ENCODE assay signal across 19 cellular contexts in genomic region chr19:35519291-35519690, GRCh38. TPM values are rescaled to one million over a fixed set of nuclear protein-coding genes. Genes with fewer than 3 reads are reported as not detected.
DNase-seq lines count a peak whose midpoint lies in the region; ATAC-seq and TF ChIP-seq lines count a peak whose summit lies in the region.
"Had no signal": no experiment of that assay in that cellular context is flagged by ENCODE, and none has a peak within 500 bp of the region (broad histone marks: within the 10 kb centered on the region; RNA-seq: fewer than 3 reads in every experiment).

No MANE protein-coding gene starts in this region.

- H3K27me3 Mint-ChIP-seq in GM23338 (ENCODE audit: insufficient read depth, low read depth, poor library complexity) (peaks cover 14% of the 10 kb centered on the region), T-helper 17 cell (peaks cover 48% of the 10 kb centered on the region)

- H3K4me1 ChIP-seq in GM23338 (ENCODE audit: insufficient read depth): peaks cover 21% of the 10 kb centered on the region
- H3K4me1 ChIP-seq in uterus: no peaks in the 10 kb centered on the region

- no peaks in the 10 kb centered on the region for H3K27me3 ChIP-seq in GM23338 (ENCODE audit: insufficient read depth)
- H3K27me3 ChIP-seq in uterus: no peaks in the 10 kb centered on the region
- H3K27me3 ChIP-seq: SJSA1 had no signal

- H3K36me3 ChIP-seq in GM23338 (ENCODE audit: insufficient read depth) (no peaks in the 10 kb centered on the region), uterus (no peaks in the 10 kb centered on the region)
- H3K36me3 ChIP-seq: SJSA1 had no signal

- H3K27ac ChIP-seq in GM23338 (ENCODE audit: low read depth) (no peak overlapping the region), uterus (no peak overlapping the region)

- TF ChIP-seq CTCF in GM23338 (conservative IDR thresholded peaks at IDR 0.05; ENCODE audit: low read depth in 2 of 2) (no peak), foreskin fibroblast (IDR thresholded peaks at IDR 0.05; ENCODE audit: low read depth, low read length) (no peak), uterus (IDR thresholded peaks at IDR 0.05) (no peak)

- peak; percentile 65 for DNase-seq in A172 (ENCODE audit: low spot score)
- DNase-seq in GM23338 (ENCODE audit: low spot score): no peak
- no peak for DNase-seq in T-helper 17 cell
- peak; percentile 53 to 81 for DNase-seq in foreskin fibroblast
- DNase-seq in uterus: no peak
- DNase-seq in GOT3 (lab: John Stamatoyannopoulos, UW): no peak
- DNase-seq in activated CD4-positive, alpha-beta T cell treated with anti-CD3 and anti-CD28 coated beads, Interleukin-2, amount 50 U/mL, for 4 hours: no peak
- DNase-seq: activated CD4-positive, alpha-beta memory T cell treated with anti-CD3 and anti-CD28 coated beads for 36 hours; aorta; NCI-H1105; NCI-H2171 had no signal

- H3K4me2 ChIP-seq in GM23338: no peak overlapping the region

- peaks cover 30% of the 10 kb centered on the region for H3K4me1 Mint-ChIP-seq in GM23338
- H3K4me1 Mint-ChIP-seq in T-helper 17 cell: peaks cover 6% of the 10 kb centered on the region
- H3K4me1 Mint-ChIP-seq: IgD-negative memory B cell had no signal

- no peak overlapping the region for H2AFZ ChIP-seq in GM23338

- no peaks in the 10 kb centered on the region for H4K20me1 ChIP-seq in GM23338 (replicated peaks; ENCODE audit: insufficient read depth)

- H3K9me2 ChIP-seq in GM23338 (ENCODE audit: insufficient read depth): no peaks in the 10 kb centered on the region

- no peaks in the 10 kb centered on the region for H3K36me3 Mint-ChIP-seq in GM23338 (ENCODE audit: low read depth)
- peaks cover 5% of the 10 kb centered on the region for H3K36me3 Mint-ChIP-seq in T-helper 17 cell (ENCODE audit: low read depth)
- H3K36me3 Mint-ChIP-seq: activated CD4-positive, alpha-beta memory T cell treated with anti-CD3 and anti-CD28 coated beads for 36 hours; natural killer cell treated with Interleukin-12 subunit alpha and Interleukin-12 subunit beta and Interleukin-15 and Interleukin-18, amount 100 ng/mL, for 72 hours had no signal

- H3K4me3 ChIP-seq in GM23338 (no peak overlapping the region), foreskin fibroblast (ENCODE audit: low read depth in 1 of 2, low read length in 2 of 2) (no peak overlapping the region), uterus (no peak overlapping the region)
- H3K4me3 ChIP-seq: lung, SJSA1 had no signal

- peak; percentile 10; the same call in 2 of the 3 replicates for ATAC-seq in GM23338
- ATAC-seq in T-helper 17 cell: no peak
- no peak for ATAC-seq in HG02840 (IDR thresholded peaks at IDR 0.05; ENCODE audit: low FRiP score, unreplicated experiment)
- ATAC-seq: natural killer cell treated with Interleukin-12 subunit alpha and Interleukin-12 subunit beta and Interleukin-15 and Interleukin-18, amount 100 ng/mL, for 72 hours had no signal

- no peak overlapping the region for H3K27ac Mint-ChIP-seq in GM23338
- peak overlapping the region; percentile 72 for H3K27ac Mint-ChIP-seq in T-helper 17 cell
- H3K27ac Mint-ChIP-seq: activated CD4-positive, alpha-beta memory T cell treated with anti-CD3 and anti-CD28 coated beads for 36 hours; activated T-helper 2 cell treated with anti-CD3 and anti-CD28 coated beads, Interferon-gamma antibody, Interleukin-2, Interleukin-4, amounts not matched to agents 10 μg/mL and 5 μg/mL and 100 μg/mL, durations not matched to agents 14 hours and 24 hours and 36 hours; dendritic cell treated with granulocyte-macrophage colony-stimulating factor and Interleukin-4, amounts not matched to agents 40 ng/mL and 50 ng/mL, for 4 days; IgD-negative memory B cell; natural killer cell treated with Interleukin-12 subunit alpha and Interleukin-12 subunit beta and Interleukin-15 and Interleukin-18, amount 100 ng/mL, for 72 hours had no signal

- intact Hi-C loops in uterus (cut with DNase I; ENCODE audit: low total_unique reads): no loop called here

- no peaks in the 10 kb centered on the region for H3K79me2 ChIP-seq in GM23338 (replicated peaks; ENCODE audit: insufficient read depth)

- H3K4me3 Mint-ChIP-seq in GM23338 (no peak overlapping the region), T-helper 17 cell (no peak overlapping the region)
- H3K4me3 Mint-ChIP-seq: activated CD4-positive, alpha-beta memory T cell treated with anti-CD3 and anti-CD28 coated beads for 36 hours; dendritic cell treated with granulocyte-macrophage colony-stimulating factor and Interleukin-4, amounts not matched to agents 40 ng/mL and 50 ng/mL, for 4 days; natural killer cell treated with Interleukin-12 subunit alpha and Interleukin-12 subunit beta and Interleukin-15 and Interleukin-18, amount 100 ng/mL, for 72 hours had no signal

- no peaks in the 10 kb centered on the region; the same call in 2 of the 3 replicates for H3K9me3 Mint-ChIP-seq in GM23338
- H3K9me3 Mint-ChIP-seq: activated CD4-positive, alpha-beta memory T cell treated with anti-CD3 and anti-CD28 coated beads for 36 hours; activated T-helper 2 cell treated with anti-CD3 and anti-CD28 coated beads, Interferon-gamma antibody, Interleukin-2, Interleukin-4, amounts not matched to agents 10 μg/mL and 5 μg/mL and 100 μg/mL, durations not matched to agents 14 hours and 24 hours and 36 hours; dendritic cell treated with granulocyte-macrophage colony-stimulating factor and Interleukin-4, amounts not matched to agents 40 ng/mL and 50 ng/mL, for 4 days; natural killer cell treated with Interleukin-12 subunit alpha and Interleukin-12 subunit beta and Interleukin-15 and Interleukin-18, amount 100 ng/mL, for 72 hours had no signal

- H3K9me3 ChIP-seq in T-helper 17 cell (ENCODE audit: control insufficient read depth, low read length, poor library complexity, severe bottlenecking): no peaks in the 10 kb centered on the region
- H3K9me3 ChIP-seq in uterus: no peaks in the 10 kb centered on the region
- H3K9me3 ChIP-seq: SJSA1 had no signal

- H3F3A ChIP-seq in GM23338 (replicated peaks; ENCODE audit: low read depth): no peaks in the 10 kb centered on the region

- TF ChIP-seq POLR2A in uterus (IDR thresholded peaks at IDR 0.05): no peak

TF ChIP-seq in GM23338, 12 proteins besides CTCF, POLR2A, EP300 and RAD21 (continues in another document):
- TF ChIP-seq, protein P1, sequence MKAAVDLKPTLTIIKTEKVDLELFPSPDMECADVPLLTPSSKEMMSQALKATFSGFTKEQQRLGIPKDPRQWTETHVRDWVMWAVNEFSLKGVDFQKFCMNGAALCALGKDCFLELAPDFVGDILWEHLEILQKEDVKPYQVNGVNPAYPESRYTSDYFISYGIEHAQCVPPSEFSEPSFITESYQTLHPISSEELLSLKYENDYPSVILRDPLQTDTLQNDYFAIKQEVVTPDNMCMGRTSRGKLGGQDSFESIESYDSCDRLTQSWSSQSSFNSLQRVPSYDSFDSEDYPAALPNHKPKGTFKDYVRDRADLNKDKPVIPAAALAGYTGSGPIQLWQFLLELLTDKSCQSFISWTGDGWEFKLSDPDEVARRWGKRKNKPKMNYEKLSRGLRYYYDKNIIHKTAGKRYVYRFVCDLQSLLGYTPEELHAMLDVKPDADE (IDR thresholded peaks at IDR 0.05): no peak
- TF ChIP-seq ZNF331 (CRISPR knock-in tag; IDR thresholded peaks at IDR 0.05; ENCODE audit: low read depth): no peak
- TF ChIP-seq JUNB (IDR thresholded peaks at IDR 0.05; ENCODE audit: unreplicated experiment): no peak
- no peak for TF ChIP-seq POLR2AphosphoS5 (IDR thresholded peaks at IDR 0.05; ENCODE audit: low read depth)

RNA-seq across cellular contexts. Expression of gene DMKN, which starts 5.8 kb away (rescaled TPM):
- 4.0 and 4.4 TPM in 2 replicates for total RNA-seq in A172 (2014; rRNA removed; shearing (Covaris generic))
- 259 and 276 TPM in 2 replicates for total RNA-seq in GM23338 (2014; rRNA removed; shearing (Covaris generic))
- 569 and 615 TPM in 2 replicates for polyA plus RNA-seq in GM23338 (2016; fragmentation: Nextera tagmentation; extraction: Ambion mirVana)
- total RNA-seq in T-helper 17 cell (not detected), uterus (10 to 100 TPM in 3 of 4 donors, 1 to 10 TPM in 1; 4.4 to 73.7 (median 39.5) TPM)
- total RNA-seq: SJSA1 had no signal

RNA-seq across cellular contexts. Expression of gene SBSN, which starts 8.8 kb away (rescaled TPM):
- total RNA-seq in A172 (2014; rRNA removed; shearing (Covaris generic)): not detected in 2 replicates
- not detected in 2 replicates for total RNA-seq in GM23338 (2014; rRNA removed; shearing (Covaris generic))
- 0.39 and 0.42 TPM in 2 replicates for polyA plus RNA-seq in GM23338 (2016; fragmentation: Nextera tagmentation; extraction: Ambion mirVana)
- total RNA-seq in T-helper 17 cell (not detected), uterus (under 1 TPM in 1 of 4 donors, not detected in 3; 0.37 TPM)
- total RNA-seq: activated T-helper 2 cell treated with anti-CD3 and anti-CD28 coated beads, Interferon-gamma antibody, Interleukin-2, Interleukin-4, amounts not matched to agents 10 μg/mL and 5 μg/mL and 100 μg/mL, durations not matched to agents 14 hours and 24 hours and 36 hours; aorta; fibroblast of villous mesenchyme; natural killer cell treated with Interleukin-12 subunit alpha and Interleukin-12 subunit beta and Interleukin-15 and Interleukin-18, amount 100 ng/mL, for 72 hours; SJSA1 had no signal
- polyA plus RNA-seq: IgD-negative memory B cell had no signal

RNA-seq across cellular contexts. Expression of gene GAPDHS, which starts 14.0 kb away (rescaled TPM):
- not detected in 2 replicates for total RNA-seq in A172 (2014; rRNA removed; shearing (Covaris generic))
- total RNA-seq in GM23338 (2014; rRNA removed; shearing (Covaris generic)): not detected in 2 replicates
- 0.21 TPM in 1 of 2 replicates, not detected in the other for polyA plus RNA-seq in GM23338 (2016; fragmentation: Nextera tagmentation; extraction: Ambion mirVana)
- total RNA-seq in T-helper 17 cell (not detected), uterus (not detected)
- total RNA-seq: activated CD4-positive, alpha-beta memory T cell treated with anti-CD3 and anti-CD28 coated beads for 36 hours; activated T-helper 2 cell treated with anti-CD3 and anti-CD28 coated beads, Interferon-gamma antibody, Interleukin-2, Interleukin-4, amounts not matched to agents 10 μg/mL and 5 μg/mL and 100 μg/mL, durations not matched to agents 14 hours and 24 hours and 36 hours; aorta; fibroblast of villous mesenchyme; lung; natural killer cell treated with Interleukin-12 subunit alpha and Interleukin-12 subunit beta and Interleukin-15 and Interleukin-18, amount 100 ng/mL, for 72 hours; SJSA1 had no signal
- polyA plus RNA-seq: aorta, IgD-negative memory B cell, lung had no signal

RNA-seq across cellular contexts. Expression of gene TMEM147, which starts 26.1 kb away (rescaled TPM):
- total RNA-seq in A172 (2014; rRNA removed; shearing (Covaris generic)): 167 and 204 TPM in 2 replicates
- 164 and 170 TPM in 2 replicates for total RNA-seq in GM23338 (2014; rRNA removed; shearing (Covaris generic))
- polyA plus RNA-seq in GM23338 (2016; fragmentation: Nextera tagmentation; extraction: Ambion mirVana): 272 TPM in 2 replicates
- total RNA-seq in T-helper 17 cell: 10 to 100 TPM; 30.5 to 37.0 TPM
- 100 to 1,000 TPM in 1 of 4 donors, 10 to 100 TPM in 3; 34.6 to 111 (median 50.0) TPM for total RNA-seq in uterus

RNA-seq across cellular contexts. Expression of gene KRTDAP, which starts 29.0 kb away (rescaled TPM):
- total RNA-seq in A172 (2014; rRNA removed; shearing (Covaris generic)): not detected in 2 replicates
- total RNA-seq in GM23338 (2014; rRNA removed; shearing (Covaris generic)): not detected in 2 replicates
- polyA plus RNA-seq in GM23338 (2016; fragmentation: Nextera tagmentation; extraction: Ambion mirVana): 1.6 and 2.7 TPM in 2 replicates
- not detected for total RNA-seq in T-helper 17 cell
- not detected for total RNA-seq in uterus
- total RNA-seq: activated CD4-positive, alpha-beta memory T cell treated with anti-CD3 and anti-CD28 coated beads for 36 hours; activated T-helper 2 cell treated with anti-CD3 and anti-CD28 coated beads, Interferon-gamma antibody, Interleukin-2, Interleukin-4, amounts not matched to agents 10 μg/mL and 5 μg/mL and 100 μg/mL, durations not matched to agents 14 hours and 24 hours and 36 hours; aorta; fibroblast of villous mesenchyme; lung; natural killer cell treated with Interleukin-12 subunit alpha and Interleukin-12 subunit beta and Interleukin-15 and Interleukin-18, amount 100 ng/mL, for 72 hours; SJSA1 had no signal
- polyA plus RNA-seq: aorta, IgD-negative memory B cell had no signal

Comparison
In these comparisons a context has a peak if more than half of its experiments do, and no peak if none do; other contexts are left out.
1. DNase-seq: peak in A172 (single experiment) and foreskin fibroblast (2 of 2); none in GM23338 (single experiment), T-helper 17 cell (0 of 3), uterus (0 of 2), GOT3 (single experiment) and activated CD4-positive, alpha-beta T cell treated with anti-CD3 and anti-CD28 coated beads, Interleukin-2, amount 50 U/mL, for 4 hours (0 of 2).